In genomic region chr5:31465282-31465681, GRCh38 we compare ENCODE assay signal across 35 cellular contexts.
"Had no signal": no experiment of that assay in that cellular context is flagged by ENCODE, and none has a peak within 500 bp of the region (broad histone marks: within the 10 kb centered on the region; RNA-seq: fewer than 3 reads in every experiment).

No MANE protein-coding gene starts in this region.

- DNase-seq: Kasumi-1, MG63, MM.1S, MV-4-11, NCI-H1048, NCI-H1092, NCI-H1092 treated with DMSO at 0.1 percent for 48 hours, NCI-H1105, NCI-H1105 treated with DMSO at 0.1 percent for 48 hours, NCI-H1417, NCI-H1417 treated with DMSO at 0.1 percent for 48 hours, NCI-H1436, NCI-H1436 treated with DMSO at 0.1 percent for 48 hours, NCI-H146, NCI-H1694, NCI-H1694 treated with DMSO at 0.1 percent for 48 hours, NCI-H187, NCI-H187 treated with DMSO at 0.1 percent for 48 hours, NCI-H1930, NCI-H2029, NCI-H2029 treated with DMSO at 0.1 percent for 48 hours, NCI-H2081, NCI-H2081 treated with DMSO at 0.1 percent for 48 hours, NCI-H2107, NCI-H2171, NCI-H2171 treated with DMSO at 0.1 percent for 48 hours, NCI-H2227 treated with DMSO at 0.1 percent for 48 hours, NCI-H226, NCI-H345, NCI-H446, NCI-H446 treated with DMSO at 0.1 percent for 48 hours, NCI-H510A, NCI-H510A treated with DMSO at 0.1 percent for 48 hours, NCI-H524, NCI-H524 treated with DMSO at 0.1 percent for 48 hours had no signal

- H3K4me3 ChIP-seq: MG63 had no signal

- H3K27me3 ChIP-seq: MG63 had no signal
